ENCODE assay signal across 1 cellular context in the genomic region with DNA sequence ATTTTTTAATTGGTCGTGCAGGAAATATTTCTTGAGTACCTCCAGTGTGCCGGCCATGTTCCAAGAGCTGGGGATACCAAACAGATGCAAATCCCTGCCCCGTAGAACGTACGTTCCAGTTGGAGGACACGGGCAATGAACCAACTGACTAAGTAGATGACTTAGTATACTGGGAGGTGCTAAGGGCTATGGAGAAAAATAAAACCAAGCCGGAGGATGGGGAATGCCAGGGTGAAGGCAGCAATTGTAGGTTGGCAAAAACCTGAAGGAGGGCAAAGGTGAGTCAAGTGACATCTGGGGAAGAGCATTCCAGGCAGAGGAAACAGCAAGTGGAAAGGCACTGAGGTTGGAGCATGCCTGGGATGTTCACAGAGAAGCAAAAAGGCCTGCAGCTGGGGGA.
TF ChIP-seq lines count a peak whose summit lies in the region.

No MANE protein-coding gene starts in this region.

TF ChIP-seq in IMR-90, 13 proteins besides CTCF, POLR2A, EP300 and RAD21:
- TF ChIP-seq, protein P1, sequence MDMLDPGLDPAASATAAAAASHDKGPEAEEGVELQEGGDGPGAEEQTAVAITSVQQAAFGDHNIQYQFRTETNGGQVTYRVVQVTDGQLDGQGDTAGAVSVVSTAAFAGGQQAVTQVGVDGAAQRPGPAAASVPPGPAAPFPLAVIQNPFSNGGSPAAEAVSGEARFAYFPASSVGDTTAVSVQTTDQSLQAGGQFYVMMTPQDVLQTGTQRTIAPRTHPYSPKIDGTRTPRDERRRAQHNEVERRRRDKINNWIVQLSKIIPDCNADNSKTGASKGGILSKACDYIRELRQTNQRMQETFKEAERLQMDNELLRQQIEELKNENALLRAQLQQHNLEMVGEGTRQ (IDR thresholded peaks at IDR 0.05; ENCODE audit: low read depth, low read length) = no peak
- TF ChIP-seq SMC3 (IDR thresholded peaks at IDR 0.05; ENCODE audit: low read depth, low read length) (no peak), CEBPB (IDR thresholded peaks at IDR 0.05; ENCODE audit: low read depth, low read length) (no peak), CHD1 (IDR thresholded peaks at IDR 0.05; ENCODE audit: low read depth, low read length) (no peak), FOS (IDR thresholded peaks at IDR 0.05; ENCODE audit: low read depth, low read length) (no peak), MAFK (IDR thresholded peaks at IDR 0.05; ENCODE audit: low read depth, low read length) (no peak), BHLHE40 (IDR thresholded peaks at IDR 0.05; ENCODE audit: low read depth, low read length) (no peak), MXI1 (IDR thresholded peaks at IDR 0.05; ENCODE audit: borderline replicate concordance, low read depth, low read length) (no peak), RFX5 (IDR thresholded peaks at IDR 0.05; ENCODE audit: low read depth, low read length) (no peak), NFE2L2 (IDR thresholded peaks at IDR 0.05; ENCODE audit: low read depth, low read length) (no peak), RCOR1 (IDR thresholded peaks at IDR 0.05; ENCODE audit: insufficient replicate concordance, low read length) (no peak), MAZ (IDR thresholded peaks at IDR 0.05; ENCODE audit: borderline replicate concordance, low read depth, low read length) (no peak)
- TF ChIP-seq, protein P2, sequence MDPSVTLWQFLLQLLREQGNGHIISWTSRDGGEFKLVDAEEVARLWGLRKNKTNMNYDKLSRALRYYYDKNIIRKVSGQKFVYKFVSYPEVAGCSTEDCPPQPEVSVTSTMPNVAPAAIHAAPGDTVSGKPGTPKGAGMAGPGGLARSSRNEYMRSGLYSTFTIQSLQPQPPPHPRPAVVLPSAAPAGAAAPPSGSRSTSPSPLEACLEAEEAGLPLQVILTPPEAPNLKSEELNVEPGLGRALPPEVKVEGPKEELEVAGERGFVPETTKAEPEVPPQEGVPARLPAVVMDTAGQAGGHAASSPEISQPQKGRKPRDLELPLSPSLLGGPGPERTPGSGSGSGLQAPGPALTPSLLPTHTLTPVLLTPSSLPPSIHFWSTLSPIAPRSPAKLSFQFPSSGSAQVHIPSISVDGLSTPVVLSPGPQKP (IDR thresholded peaks at IDR 0.05; ENCODE audit: borderline replicate concordance, low read depth, low read length) = no peak
